ENCODE assay signal across 25 cellular contexts in the genomic region with DNA sequence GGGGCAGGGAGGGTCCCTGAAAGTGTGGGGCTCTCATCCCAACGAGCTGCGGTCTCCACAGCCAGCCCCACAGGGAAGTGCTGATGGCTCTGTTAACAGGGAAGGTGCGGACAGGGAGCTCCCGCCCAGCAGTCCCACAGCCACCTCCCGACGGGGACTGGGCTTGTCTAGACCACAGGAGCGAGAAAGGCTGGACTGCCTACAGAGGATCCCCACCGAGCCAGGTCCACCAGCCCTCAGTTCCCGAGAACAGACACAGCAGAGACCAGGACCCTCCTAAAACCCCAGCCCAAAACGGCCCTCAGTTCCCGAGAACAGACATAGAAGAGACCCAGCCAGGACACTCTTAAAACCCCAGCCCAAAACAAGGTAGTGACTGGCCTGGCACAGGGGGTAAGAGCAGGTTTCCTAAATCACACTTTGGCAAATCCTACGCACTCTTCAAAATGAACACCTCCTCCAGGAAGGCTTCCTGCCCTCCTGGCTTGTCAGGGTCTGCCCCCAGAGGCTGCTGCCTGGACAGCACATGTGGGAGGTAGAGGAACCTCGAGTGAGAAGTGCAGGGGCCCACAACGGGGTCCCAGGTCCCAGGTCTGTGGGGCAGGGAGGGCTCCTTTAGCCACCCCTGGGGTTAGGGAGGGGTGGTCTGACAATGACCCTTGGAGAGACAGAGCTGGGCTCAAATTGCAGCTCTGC.
DNase-seq lines count a peak whose midpoint lies in the region; ATAC-seq, FAIRE-seq and TF ChIP-seq lines count a peak whose summit lies in the region.
"Had no signal": no experiment of that assay in that cellular context is flagged by ENCODE, and none has a peak within 500 bp of the region (broad histone marks: within the 10 kb centered on the region; RNA-seq: fewer than 3 reads in every experiment).

No MANE protein-coding gene starts in this region.

- no peak overlapping the region for H2AFZ ChIP-seq in HepG2 (ENCODE audit: low read length)

- no peak for FAIRE-seq in HepG2 (lab: Jason Lieb, UNC)
- no peak for FAIRE-seq in GM12891 (lab: Jason Lieb, UNC)
- FAIRE-seq: keratinocyte had no signal

- POLR2A ChIA-PET in RWPE1 (lab: Yijun Ruan, JAX; ENCODE audit: low non-redundant PET), result no interaction called here
- POLR2A ChIA-PET in HepG2 (lab: Yijun Ruan, JAX), result no interaction called here

- H3K4me3 ChIP-seq in right cardiac atrium (ENCODE audit: low read length), result no peak overlapping the region
- no peak overlapping the region for H3K4me3 ChIP-seq in left ventricle myocardium inferior
- no peak overlapping the region for H3K4me3 ChIP-seq in HepG2 (replicated peaks in 1 of 3; ENCODE audit: insufficient read depth in 1 of 3, low read depth in 2 of 3, low read length in 3 of 3)
- H3K4me3 ChIP-seq: body of pancreas, gastroesophageal sphincter, lower lobe of right lung had no signal

- TF ChIP-seq POLR2A in HepG2 (IDR thresholded peaks at IDR 0.05; ENCODE audit: insufficient read depth in 1 of 2, low read depth in 2 of 2, low read length in 2 of 2) (no peak), GM18505 (IDR thresholded peaks at IDR 0.05; ENCODE audit: borderline replicate concordance, extremely low read depth, insufficient read depth, insufficient read length) (no peak), GM12891 (IDR thresholded peaks at IDR 0.05; ENCODE audit: low read depth, low read length) (no peak)

- H3K27me3 ChIP-seq in right cardiac atrium (ENCODE audit: control insufficient read depth, insufficient read depth) (no peaks in the 10 kb centered on the region), left ventricle myocardium inferior (ENCODE audit: low read depth) (no peaks in the 10 kb centered on the region), HepG2 (ENCODE audit: control insufficient read depth in 1 of 2, insufficient read depth in 2 of 2, low read length in 2 of 2) (no peaks in the 10 kb centered on the region)
- H3K27me3 ChIP-seq: body of pancreas, gastroesophageal sphincter had no signal

- TF ChIP-seq CTCF in left ventricle myocardium inferior (IDR thresholded peaks at IDR 0.05; ENCODE audit: borderline replicate concordance) (no peak), RWPE1 (conservative IDR thresholded peaks at IDR 0.05; ENCODE audit: low read depth) (no peak), HepG2 (CRISPR knock-in tag; IDR thresholded peaks at IDR 0.05) (no peak)

- 83% methylated on average over 14 of the region's 14 CpGs for WGBS in right cardiac atrium
- WGBS in HepG2 (ENCODE audit: low lambda C conversion rate), result 90% methylated on average over 5 of the region's 14 CpGs

- peaks cover 6% of the 10 kb centered on the region; the same call in 1 of the 2 replicates for H4K20me1 ChIP-seq in HepG2 (ENCODE audit: insufficient read depth, low read length)

- H3K27ac ChIP-seq in right cardiac atrium (ENCODE audit: low read length) (no peak overlapping the region), left ventricle myocardium inferior (replicated peaks) (no peak overlapping the region), RWPE1 (peak overlapping the region; percentile 60), HepG2 (ENCODE audit: extremely low read length, insufficient read depth, low read length) (no peak overlapping the region)
- H3K27ac ChIP-seq: body of pancreas, C4-2B, gastroesophageal sphincter, lower lobe of right lung had no signal

- H3K9me3 ChIP-seq in right cardiac atrium (ENCODE audit: control insufficient read depth, low read length), result no peaks in the 10 kb centered on the region
- H3K9me3 ChIP-seq in left ventricle myocardium inferior (replicated peaks), result no peaks in the 10 kb centered on the region
- no peaks in the 10 kb centered on the region for H3K9me3 ChIP-seq in HepG2 (ENCODE audit: low read length)
- H3K9me3 ChIP-seq: body of pancreas, gastroesophageal sphincter, lower lobe of right lung had no signal

- DNase-seq in right cardiac atrium, result peak in 2 of 3 donors; percentile 26 to 28
- no peak for DNase-seq in left ventricle myocardium inferior
- DNase-seq in RWPE1 (ENCODE audit: low spot score), result no peak
- no peak for DNase-seq in HepG2 (ENCODE audit: low spot score)
- no peak for DNase-seq in dermis blood vessel endothelial cell
- DNase-seq in stimulated activated CD4-positive, alpha-beta T cell treated with anti-CD3 and anti-CD28 coated beads, Interleukin-4, amount 100 ng/mL, for 1 hour, result no peak
- no peak for DNase-seq in GM12891 (ENCODE audit: insufficient read length, low spot score)
- DNase-seq: activated CD4-positive, CD25-positive, alpha-beta regulatory T cell; activated CD8-positive, alpha-beta T cell treated with anti-CD3 and anti-CD28 coated beads for 36 hours; activated effector memory CD4-positive, alpha-beta T cell treated with anti-CD3 and anti-CD28 coated beads, Interleukin-2, amount 50 U/mL, for 16 hours; activated naive CD8-positive, alpha-beta T cell treated with anti-CD3 and anti-CD28 coated beads, Interleukin-2, amount 50 U/mL, for 24 hours; activated T-cell treated with anti-CD3 and anti-CD28 coated beads for 4 hours; body of pancreas; IMR-90; lower lobe of right lung; NCI-H1436 treated with DMSO at 0.1 percent for 48 hours; NCI-H2171; NCI-H526; RPMI8226; substantia nigra had no signal

- H3K4me1 ChIP-seq in right cardiac atrium (ENCODE audit: control insufficient read depth, insufficient read depth, low read length) (no peaks in the 10 kb centered on the region), left ventricle myocardium inferior (peaks cover 9% of the 10 kb centered on the region), HepG2 (ENCODE audit: insufficient read depth, low read length) (peaks cover 4% of the 10 kb centered on the region; the same call in 1 of the 2 replicates)
- H3K4me1 ChIP-seq: body of pancreas, lower lobe of right lung had no signal

- TF ChIP-seq RAD21 in HepG2 (CRISPR knock-in tag; IDR thresholded peaks at IDR 0.05), result no peak

- in situ Hi-C loops in HepG2 (cut with HindIII; ENCODE audit: extremely low pct_ligation_motif_present, low pct_unique_long_range_greater_than_20kb), result no loop called here

- CTCF ChIA-PET in RWPE1 (lab: Yijun Ruan, JAX), result no interaction called here
- CTCF ChIA-PET in HepG2 (lab: Yijun Ruan, JAX; ENCODE audit: low intra/inter-chr PET ratio, low total read pairs), result no interaction called here

- intact Hi-C loops in right cardiac atrium (cut with DNase I), result loop anchor here in 1 of 4 donors (10.0 kb wide), 1 partner anchor 71 kb away; no protein-coding TSS in a partner anchor
- intact Hi-C loops in left ventricle myocardium inferior (cut with micrococcal nuclease), result no loop called here
- intact Hi-C loops in HepG2 (cut with micrococcal nuclease; ENCODE audit: unreplicated experiment), result no loop called here

- H3K4me2 ChIP-seq in HepG2 (ENCODE audit: low read depth, low read length), result no peak overlapping the region

- BruUV-seq in HepG2 (replicated peaks; lab: Mats Ljungman, UMichigan), result no TSS peak

- TF ChIP-seq EP300 in HepG2 (IDR thresholded peaks at IDR 0.05; ENCODE audit: low read depth in 2 of 2, low read length in 2 of 2), result no peak
- no peak for TF ChIP-seq EP300 in HepG2 (CRISPR knock-in tag; IDR thresholded peaks at IDR 0.05; ENCODE audit: borderline replicate concordance)

- no peaks in the 10 kb centered on the region for H3K79me2 ChIP-seq in HepG2 (ENCODE audit: insufficient read depth, low read length)

- H3K36me3 ChIP-seq in left ventricle myocardium inferior, result no peaks in the 10 kb centered on the region
- H3K36me3 ChIP-seq in HepG2 (replicated peaks in 1 of 2; ENCODE audit: control insufficient read depth in 1 of 2, insufficient read depth in 2 of 2, low read length in 2 of 2), result peaks cover 15 to 37% of the 10 kb centered on the region in 2 experiments; a peak in 4 of 5 replicates
- H3K36me3 ChIP-seq: gastroesophageal sphincter, lower lobe of right lung had no signal

- no peak overlapping the region for H3K9ac ChIP-seq in HepG2 (ENCODE audit: insufficient read depth, low read depth, low read length)

- ATAC-seq in right cardiac atrium (no peak), HepG2 (no peak), GM18505 (IDR thresholded peaks at IDR 0.05; ENCODE audit: unreplicated experiment) (no peak)
- ATAC-seq: activated CD8-positive, alpha-beta T cell treated with anti-CD3 and anti-CD28 coated beads for 36 hours; body of pancreas; gastroesophageal sphincter; SK-N-SH treated with all-trans-retinoic acid at 6 μM for 48 hours had no signal

TF ChIP-seq in HepG2, 621 proteins besides CTCF, POLR2A, EP300 and RAD21:
- TF ChIP-seq ZFP36 (IDR thresholded peaks at IDR 0.05; ENCODE audit: borderline replicate concordance, low read depth, low read length, partially characterized antibody), result peak; percentile 28
- no peak for TF ChIP-seq DR1 (CRISPR knock-in tag; IDR thresholded peaks at IDR 0.05)
- TF ChIP-seq AGO2 (optimal IDR thresholded peaks at IDR 0.05; ENCODE audit: low read depth, low read length), result peak; percentile 47

TF ChIP-seq in GM12891, 5 proteins besides CTCF, POLR2A, EP300 and RAD21:
- TF ChIP-seq POLR2AphosphoS5 (IDR thresholded peaks at IDR 0.05; ENCODE audit: low read depth, low read length) (no peak), SPI1 (IDR thresholded peaks at IDR 0.05; ENCODE audit: low read depth, low read length) (no peak), PAX5 (IDR thresholded peaks at IDR 0.05; ENCODE audit: insufficient read depth, low read length, severe bottlenecking) (no peak), POU2F2 (IDR thresholded peaks at IDR 0.05; ENCODE audit: low read depth, low read length) (no peak), TAF1 (IDR thresholded peaks at IDR 0.05; ENCODE audit: low read depth, low read length) (no peak)

Comparison
In these comparisons a context has a peak if more than half of its experiments do, and no peak if none do; other contexts are left out.
1. DNase-seq: peak in right cardiac atrium (2 of 3); none in left ventricle myocardium inferior (single experiment), RWPE1 (single experiment), HepG2 (single experiment), dermis blood vessel endothelial cell (single experiment), stimulated activated CD4-positive, alpha-beta T cell treated with anti-CD3 and anti-CD28 coated beads, Interleukin-4, amount 100 ng/mL, for 1 hour (single experiment) and GM12891 (single experiment).